29 cellular contexts compared by ENCODE assay signal in the genomic region with DNA sequence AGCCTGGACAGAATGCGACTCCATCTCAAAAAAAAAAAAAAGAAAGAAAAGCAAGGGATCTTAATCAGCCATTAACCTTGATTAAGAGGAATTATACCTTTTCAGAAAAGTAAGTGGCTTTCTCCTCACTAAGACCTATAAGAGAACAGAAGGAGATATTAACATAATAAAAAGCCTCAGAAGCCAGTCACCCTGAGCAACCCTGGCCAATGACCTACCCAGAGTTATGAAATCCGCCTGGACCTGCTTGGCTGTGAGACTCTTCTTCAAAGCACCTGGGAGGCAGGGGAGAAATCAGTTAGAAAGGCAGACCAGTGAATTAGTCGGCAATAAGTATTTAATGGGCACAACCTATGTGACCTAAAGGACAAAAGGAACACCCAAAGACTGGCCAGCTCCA. TPM values are rescaled to one million over a fixed set of nuclear protein-coding genes. Genes with fewer than 3 reads are reported as not detected.
"Had no signal": no experiment of that assay in that cellular context is flagged by ENCODE, and none has a peak within 500 bp of the region (broad histone marks: within the 10 kb centered on the region; RNA-seq: fewer than 3 reads in every experiment).

No MANE protein-coding gene starts in this region.

- H3K9me3 ChIP-seq: esophagus muscularis mucosa, heart left ventricle, lower lobe of right lung, neutrophil, ovary, prostate gland, tibial nerve had no signal

- ATAC-seq: activated CD4-positive, alpha-beta T cell treated with anti-CD3 and anti-CD28 coated beads for 36 hours; foreskin keratinocyte; heart left ventricle; lower lobe of right lung had no signal

- H3K4me1 ChIP-seq: foreskin keratinocyte, prostate gland had no signal

- H3K27ac Mint-ChIP-seq: activated B cell treated with CpG ODN at 0.5 μM for 24 hours; activated CD4-positive, alpha-beta T cell treated with anti-CD3 and anti-CD28 coated beads for 36 hours; activated naive CD4-positive, alpha-beta T cell treated with anti-CD3 and anti-CD28 coated beads for 36 hours; activated naive CD8-positive, alpha-beta T cell treated with anti-CD3 and anti-CD28 coated beads, Interleukin-2, amount 10 ng/mL, durations not matched to agents 7 days and 5 days; activated T-helper 1 cell treated with anti-CD3 and anti-CD28 coated beads, Interleukin-12 subunit alpha, Interleukin-12 subunit beta, Interleukin-2, Interleukin-4 antibody, amounts not matched to agents 30 ng/mL and 10 ng/mL and 1 ng/mL, durations not matched to agents 14 hours and 24 hours and 36 hours had no signal

- H3K36me3 ChIP-seq: ovary, prostate gland had no signal

- H3K9me3 Mint-ChIP-seq: activated B cell treated with CpG ODN at 0.5 μM for 24 hours; activated naive CD4-positive, alpha-beta T cell treated with anti-CD3 and anti-CD28 coated beads for 36 hours; activated naive CD8-positive, alpha-beta T cell treated with anti-CD3 and anti-CD28 coated beads, Interleukin-2, amount 10 ng/mL, durations not matched to agents 7 days and 5 days; activated T-helper 1 cell treated with anti-CD3 and anti-CD28 coated beads, Interleukin-12 subunit alpha, Interleukin-12 subunit beta, Interleukin-2, Interleukin-4 antibody, amounts not matched to agents 30 ng/mL and 10 ng/mL and 1 ng/mL, durations not matched to agents 14 hours and 24 hours and 36 hours; nephron had no signal

- H3K27me3 ChIP-seq: brain microvascular endothelial cell, esophagus muscularis mucosa, foreskin keratinocyte, heart left ventricle, neutrophil, ovary, tibial nerve had no signal

- H3K27ac ChIP-seq: brain microvascular endothelial cell, coronary artery, esophagus muscularis mucosa, foreskin keratinocyte, lower lobe of right lung, neutrophil, ovary, prostate gland, tibial nerve had no signal

- H3K27me3 Mint-ChIP-seq: activated B cell treated with CpG ODN at 0.5 μM for 24 hours; activated CD4-positive, alpha-beta T cell treated with anti-CD3 and anti-CD28 coated beads for 36 hours; activated naive CD8-positive, alpha-beta T cell treated with anti-CD3 and anti-CD28 coated beads, Interleukin-2, amount 10 ng/mL, durations not matched to agents 7 days and 5 days had no signal

- DNase-seq: activated B cell treated with CpG ODN at 0.5 μM for 24 hours; activated CD4-positive, alpha-beta T cell treated with anti-CD3 and anti-CD28 coated beads for 36 hours; activated effector memory CD4-positive, alpha-beta T cell treated with anti-CD3 and anti-CD28 coated beads, Interleukin-2, amount 50 U/mL, for 16 hours; activated naive CD4-positive, alpha-beta T cell treated with anti-CD3 and anti-CD28 coated beads for 36 hours; activated naive CD8-positive, alpha-beta T cell treated with anti-CD3 and anti-CD28 coated beads, Interleukin-2, amount 10 ng/mL, durations not matched to agents 7 days and 5 days; activated T-cell treated with anti-CD3 and anti-CD28 coated beads for 4 hours; amniotic stem cell; brain microvascular endothelial cell; foreskin keratinocyte; heart left ventricle; hypothalamus; lower lobe of right lung; mesendoderm; ovary; retina; stimulated activated CD4-positive, alpha-beta T cell treated with anti-CD3 and anti-CD28 coated beads, Interleukin-1b, Interleukin-23, amount 100 ng/mL, for 48 hours; stimulated activated naive CD4-positive, alpha-beta T cell treated with Interleukin-2 at 50 U/mL for 16 hours; T-helper 2 cell had no signal

- H3K4me2 ChIP-seq: smooth muscle cell had no signal

- H3K4me3 Mint-ChIP-seq: activated B cell treated with CpG ODN at 0.5 μM for 24 hours; activated CD4-positive, alpha-beta T cell treated with anti-CD3 and anti-CD28 coated beads for 36 hours; activated naive CD4-positive, alpha-beta T cell treated with anti-CD3 and anti-CD28 coated beads for 36 hours; activated naive CD8-positive, alpha-beta T cell treated with anti-CD3 and anti-CD28 coated beads, Interleukin-2, amount 10 ng/mL, durations not matched to agents 7 days and 5 days; activated T-helper 1 cell treated with anti-CD3 and anti-CD28 coated beads, Interleukin-12 subunit alpha, Interleukin-12 subunit beta, Interleukin-2, Interleukin-4 antibody, amounts not matched to agents 30 ng/mL and 10 ng/mL and 1 ng/mL, durations not matched to agents 14 hours and 24 hours and 36 hours; nephron had no signal

- H3K4me3 ChIP-seq: coronary artery, esophagus muscularis mucosa, heart left ventricle, lower lobe of right lung, ovary, prostate gland, smooth muscle cell, tibial nerve had no signal

RNA-seq across cellular contexts. Expression of a gene that starts 32.7 kb away (rescaled TPM):
- total RNA-seq: activated B cell treated with CpG ODN at 0.5 μM for 24 hours; activated CD4-positive, alpha-beta T cell treated with anti-CD3 and anti-CD28 coated beads for 36 hours; activated T-helper 1 cell treated with anti-CD3 and anti-CD28 coated beads, Interleukin-12 subunit alpha, Interleukin-12 subunit beta, Interleukin-2, Interleukin-4 antibody, amounts not matched to agents 30 ng/mL and 10 ng/mL and 1 ng/mL, durations not matched to agents 14 hours and 24 hours and 36 hours; astrocyte; cardiac septum; foreskin keratinocyte; kidney epithelial cell; lower lobe of right lung had no signal
- polyA plus RNA-seq: foreskin keratinocyte, heart left ventricle, smooth muscle cell had no signal
